ENCODE assay signal across 20 cellular contexts in genomic region chr19:39244410-39245100, GRCh38. TPM values are rescaled to one million over a fixed set of nuclear protein-coding genes. Genes with fewer than 3 reads are reported as not detected.
"Had no signal": no experiment of that assay in that cellular context is flagged by ENCODE, and none has a peak within 500 bp of the region (broad histone marks: within the 10 kb centered on the region; RNA-seq: fewer than 3 reads in every experiment).

Gene IFNL3, minus strand, starts transcription at chr19:39245006. Its CDS starts 39 bp downstream, at chr19:39244967.

RNA-seq across cellular contexts. Expression of gene IFNL3, which starts in this region (rescaled TPM):
- total RNA-seq: colonic mucosa, dermis microvascular lymphatic vessel endothelial cell, endodermal cell, esophagus mucosa, esophagus squamous epithelium, gastrocnemius medialis, glomerular endothelial cell, heart right ventricle, kidney epithelial cell, left cardiac atrium, left lung, left ventricle myocardium superior, lower leg skin, lower lobe of right lung, lung microvascular endothelial cell, mesenteric fat pad, mesothelial cell of epicardium, mucosa of descending colon, myocyte had no signal
- polyA plus RNA-seq: heart right ventricle, keratinocyte had no signal
